In the genomic region with DNA sequence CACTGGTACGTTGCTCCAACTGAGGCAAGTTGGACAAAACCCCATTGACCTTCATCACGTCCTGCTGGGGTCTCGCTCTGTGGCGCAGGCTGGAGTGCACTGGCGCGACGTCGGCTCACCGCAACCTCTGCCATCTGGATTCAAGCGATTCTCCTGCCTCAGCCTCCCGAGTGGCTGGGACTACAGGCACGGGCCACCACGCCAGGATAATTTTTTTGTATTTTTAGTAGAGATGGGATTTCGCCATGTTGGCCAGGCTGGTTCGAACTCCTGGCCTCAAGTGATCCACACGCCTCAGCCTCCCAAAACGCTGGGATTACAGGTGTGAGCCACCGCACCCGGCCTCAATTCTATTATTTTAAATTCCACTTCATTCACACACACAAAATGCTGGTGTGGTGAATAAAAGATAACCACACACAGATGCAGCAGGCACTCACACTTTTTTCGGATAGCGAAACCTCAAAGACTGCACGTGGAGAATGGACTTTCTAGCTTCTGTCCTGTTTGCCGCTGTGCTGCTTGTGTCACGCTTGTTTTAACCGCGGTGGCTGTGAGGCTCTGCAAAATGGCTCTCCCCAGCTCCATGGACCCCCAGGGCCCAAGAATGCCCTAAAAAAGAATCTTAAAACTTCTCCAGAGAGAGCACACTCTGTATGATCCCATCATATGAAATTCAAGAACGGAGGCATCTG, we compare ENCODE assay signal across 17 cellular contexts. TPM values are rescaled to one million over a fixed set of nuclear protein-coding genes. Genes with fewer than 3 reads are reported as not detected.
DNase-seq lines count a peak whose midpoint lies in the region; ATAC-seq and TF ChIP-seq lines count a peak whose summit lies in the region.
"Had no signal": no experiment of that assay in that cellular context is flagged by ENCODE, and none has a peak within 500 bp of the region (broad histone marks: within the 10 kb centered on the region; RNA-seq: fewer than 3 reads in every experiment).

No MANE protein-coding gene starts in this region.

- CTCF ChIA-PET in MCF 10A (lab: Yijun Ruan, JAX), result interaction anchor here (0.6 to 2.9 kb wide), 5 partner anchors 10 to 194 kb away, joined by 3 to 13 read pairs (median 3); no protein-coding TSS in a partner anchor

- no peak overlapping the region for H3K27ac Mint-ChIP-seq in MCF 10A (ENCODE audit: low read depth, unreplicated experiment)
- H3K27ac Mint-ChIP-seq: CD8-positive, alpha-beta T cell; memory B cell; progenitor cell of endocrine pancreas had no signal

- H2AFZ ChIP-seq in fibroblast of lung (ENCODE audit: low read length), result no peak overlapping the region

- no peak overlapping the region for H3K4me2 ChIP-seq in fibroblast of lung (ENCODE audit: extremely low read depth, insufficient read depth, low read length)

- H3K4me3 ChIP-seq in breast epithelium, result no peak overlapping the region
- no peak overlapping the region for H3K4me3 ChIP-seq in fibroblast of lung (replicated peaks in 1 of 4; ENCODE audit: control extremely low read depth in 1 of 4, insufficient read depth in 1 of 4, low read depth in 3 of 4, low read length in 4 of 4)
- H3K4me3 ChIP-seq in ovary, result no peak overlapping the region
- no peak overlapping the region for H3K4me3 ChIP-seq in upper lobe of left lung

- H3K4me1 Mint-ChIP-seq in MCF 10A (ENCODE audit: insufficient read depth, unreplicated experiment), result peaks cover 19% of the 10 kb centered on the region
- H3K4me1 Mint-ChIP-seq: memory B cell had no signal

- H3K27ac ChIP-seq in breast epithelium (peak overlapping the region; percentile 50 to 85), fibroblast of lung (ENCODE audit: insufficient read depth, low read length) (peak overlapping the region; percentile 82), ovary (peak overlapping the region; percentile 48 to 62), upper lobe of left lung (peak overlapping the region; percentile 57 to 79 (median 62))

- H4K20me1 ChIP-seq in fibroblast of lung (ENCODE audit: control insufficient read depth, extremely low read depth, insufficient read depth, low read length), result no peaks in the 10 kb centered on the region

- no peaks in the 10 kb centered on the region for H3K36me3 ChIP-seq in breast epithelium
- no peaks in the 10 kb centered on the region for H3K36me3 ChIP-seq in fibroblast of lung (ENCODE audit: control insufficient read depth, insufficient read depth, low read length)
- H3K36me3 ChIP-seq in ovary, result no peaks in the 10 kb centered on the region
- peaks cover 0 to 11% (median 0%) of the 10 kb centered on the region in 4 donors for H3K36me3 ChIP-seq in upper lobe of left lung

- no peaks in the 10 kb centered on the region for H3K9me3 Mint-ChIP-seq in MCF 10A (ENCODE audit: unreplicated experiment)
- H3K9me3 Mint-ChIP-seq: CD8-positive, alpha-beta T cell; memory B cell had no signal

- H3K9me3 ChIP-seq in breast epithelium (no peaks in the 10 kb centered on the region), fibroblast of lung (ENCODE audit: control insufficient read depth, insufficient read depth, low read depth, low read length) (no peaks in the 10 kb centered on the region), ovary (no peaks in the 10 kb centered on the region), upper lobe of left lung (no peaks in the 10 kb centered on the region)

- H3K27me3 Mint-ChIP-seq in MCF 10A (ENCODE audit: insufficient read depth, unreplicated experiment), result no peaks in the 10 kb centered on the region
- H3K27me3 Mint-ChIP-seq: progenitor cell of endocrine pancreas had no signal

- POLR2A ChIA-PET in MCF 10A (lab: Yijun Ruan, JAX), result interaction anchor here (0.7 kb wide), 1 partner anchor 61 kb away, joined by 3 read pairs; no protein-coding TSS in a partner anchor

- TF ChIP-seq CTCF in breast epithelium (IDR thresholded peaks at IDR 0.05), result no peak
- TF ChIP-seq CTCF in MCF 10A (IDR thresholded peaks at IDR 0.05; ENCODE audit: unreplicated experiment), result no peak
- TF ChIP-seq CTCF in fibroblast of lung (conservative IDR thresholded peaks at IDR 0.05 in 1 of 2, IDR thresholded peaks at IDR 0.05 in 1 of 2; ENCODE audit: low read depth in 1 of 2, low read length in 2 of 2), result no peak
- TF ChIP-seq CTCF in ovary (IDR thresholded peaks at IDR 0.05), result no peak
- TF ChIP-seq CTCF in upper lobe of left lung (IDR thresholded peaks at IDR 0.05), result no peak

- H3K27me3 ChIP-seq in breast epithelium (no peaks in the 10 kb centered on the region), fibroblast of lung (ENCODE audit: control insufficient read depth, insufficient read depth, low read length) (no peaks in the 10 kb centered on the region), ovary (no peaks in the 10 kb centered on the region), upper lobe of left lung (no peaks in the 10 kb centered on the region)

- BruUV-seq in MCF 10A (replicated peaks; lab: Mats Ljungman, UMichigan), result no TSS peak

- TF ChIP-seq EP300 in ovary (IDR thresholded peaks at IDR 0.05), result no peak
- no peak for TF ChIP-seq EP300 in upper lobe of left lung (IDR thresholded peaks at IDR 0.05)

- H3K4me1 ChIP-seq in breast epithelium (peaks cover 0 to 7% of the 10 kb centered on the region in 2 donors), fibroblast of lung (ENCODE audit: control insufficient read depth, extremely low read depth, insufficient read depth, low read length) (peaks cover 47% of the 10 kb centered on the region), ovary (ENCODE audit: insufficient read depth) (peaks cover 30% of the 10 kb centered on the region), upper lobe of left lung (peaks cover 10 to 33% (median 21%) of the 10 kb centered on the region in 4 donors)

- no peak for DNase-seq in breast epithelium (ENCODE audit: low spot score in 2 of 2)
- DNase-seq in MCF 10A (ENCODE audit: unreplicated experiment), result no peak
- no peak for DNase-seq in fibroblast of lung (ENCODE audit: low read depth in 2 of 2)
- no peak for DNase-seq in ovary
- no peak for DNase-seq in upper lobe of left lung
- no peak for DNase-seq in MV-4-11 (lab: John Stamatoyannopoulos, UW)
- DNase-seq in NCI-H524 treated with DMSO at 0.1 percent for 48 hours (lab: John Stamatoyannopoulos, UW), result no peak
- no peak for DNase-seq in GF-D8 (lab: John Stamatoyannopoulos, UW)
- DNase-seq: activated CD8-positive, alpha-beta memory T cell treated with anti-CD3 and anti-CD28 coated beads, Interleukin-2, amount 50 U/mL, for 4 hours; activated naive CD4-positive, alpha-beta T cell treated with anti-CD3 and anti-CD28 coated beads, Interleukin-2, amount 50 U/mL, for 16 hours; CD8-positive, alpha-beta T cell; KBM-7; NCI-H446; PC-3; stimulated activated CD4-positive, alpha-beta T cell treated with anti-CD3 and anti-CD28 coated beads, Interleukin-4, amount 100 ng/mL, for 1 hour had no signal

- intact Hi-C loops in breast epithelium (cut with DNase I; ENCODE audit: low total_unique reads), result no loop called here
- intact Hi-C loops in MCF 10A (cut with micrococcal nuclease), result no loop called here
- intact Hi-C loops in ovary (cut with DNase I), result loop anchor here in 3 of 4 donors (5.0 to 10.0 kb wide), 5 partner anchors 56 to 166 kb away; a partner anchor contains a TSS

- TF ChIP-seq POLR2A in breast epithelium (IDR thresholded peaks at IDR 0.05) (no peak), ovary (IDR thresholded peaks at IDR 0.05) (no peak), upper lobe of left lung (IDR thresholded peaks at IDR 0.05) (no peak)

- peaks cover 20% of the 10 kb centered on the region for H3K79me2 ChIP-seq in fibroblast of lung (ENCODE audit: control insufficient read depth, insufficient read depth, low read length)

- H3K4me3 Mint-ChIP-seq in MCF 10A (ENCODE audit: unreplicated experiment), result no peak overlapping the region
- H3K4me3 Mint-ChIP-seq: CD8-positive, alpha-beta T cell; memory B cell had no signal

- H3K36me3 Mint-ChIP-seq in MCF 10A (ENCODE audit: insufficient read depth, unreplicated experiment), result peaks cover 6% of the 10 kb centered on the region
- H3K36me3 Mint-ChIP-seq: CD8-positive, alpha-beta T cell; memory B cell had no signal

- no peak for ATAC-seq in upper lobe of left lung (ENCODE audit: low FRiP score in 2 of 2)
- ATAC-seq: CD8-positive, alpha-beta T cell had no signal

- whole genome bisulfite sequencing in ovary, 3 donors, result 92 to 97% (median 93%) methylated on average over 27 of the region's 27 CpGs
- 95 to 97% methylated on average over 27 of the region's 27 CpGs for WGBS in upper lobe of left lung, 2 donors

- H3K9ac ChIP-seq in fibroblast of lung (ENCODE audit: insufficient read depth, low read length), result peak overlapping the region; percentile 53

RNA-seq across cellular contexts. Expression of a gene that starts 58.4 kb away (rescaled TPM):
- total RNA-seq in breast epithelium (1,000 to 10,000 TPM in 1 of 3 donors, 100 to 1,000 TPM in 2; 118 to 1,008 (median 370) TPM), MCF 10A (2022) (25.9 and 42.1 TPM in 2 replicates), fibroblast of lung (34.0 and 57.5 TPM in 2 replicates), ovary (100 to 1,000 TPM in 3 of 7 donors, 10 to 100 TPM in 4; 42.3 to 106 (median 73.2) TPM), upper lobe of left lung (100 to 1,000 TPM in 4 of 6 donors, 10 to 100 TPM in 2; 81.7 to 309 (median 167) TPM)
- polyA plus RNA-seq in fibroblast of lung (18.4 and 607 TPM in 2 replicates), ovary (100 to 1,000 TPM in 1 of 2 donors, 10 to 100 TPM in 1; 87.5 to 421 TPM)
- polyA plus RNA-seq in fibroblast of lung (2012), result 19.5 and 691 TPM in 2 replicates
- 30.9 and 567 TPM in 2 replicates for polyA minus RNA-seq in fibroblast of lung (ENCODE audit: low replicate concordance)
- total RNA-seq: CD8-positive, alpha-beta T cell had no signal

RNA-seq across cellular contexts. Expression of a gene that starts 58.5 kb away (rescaled TPM):
- total RNA-seq in breast epithelium (100 to 1,000 TPM; 107 to 841 (median 307) TPM), MCF 10A (2022) (54.6 and 66.0 TPM in 2 replicates), fibroblast of lung (93.1 and 123 TPM in 2 replicates), ovary (100 to 1,000 TPM in 5 of 7 donors, 10 to 100 TPM in 2; 59.5 to 171 (median 120) TPM), upper lobe of left lung (100 to 1,000 TPM; 169 to 458 (median 258) TPM)
- polyA plus RNA-seq in fibroblast of lung (43.8 and 463 TPM in 2 replicates), ovary (100 to 1,000 TPM; 136 to 164 TPM)
- polyA plus RNA-seq in fibroblast of lung (2012), result 52.1 and 712 TPM in 2 replicates
- 56.9 and 841 TPM in 2 replicates for polyA minus RNA-seq in fibroblast of lung (ENCODE audit: low replicate concordance)
- total RNA-seq: CD8-positive, alpha-beta T cell had no signal

Comparison
In these comparisons a context has a peak if more than half of its experiments do, and no peak if none do; other contexts are left out.
1. intact Hi-C loops: an anchor here in ovary (5.0 to 10.0 kb wide); none called in breast epithelium and MCF 10A.